9 cellular contexts compared by ENCODE assay signal in genomic region chr12:6226002-6226700, GRCh38. TPM values are rescaled to one million over a fixed set of nuclear protein-coding genes. Genes with fewer than 3 reads are reported as not detected.
DNase-seq lines count a peak whose midpoint lies in the region; ATAC-seq, FAIRE-seq and TF ChIP-seq lines count a peak whose summit lies in the region.
"Had no signal": no experiment of that assay in that cellular context is flagged by ENCODE, and none has a peak within 500 bp of the region (broad histone marks: within the 10 kb centered on the region; RNA-seq: fewer than 3 reads in every experiment).

No MANE protein-coding gene starts in this region.

- H3K27ac ChIP-seq in small intestine (ENCODE audit: low read depth in 1 of 2, low read length in 1 of 2) = peak overlapping the region in 1 of 2 donors; percentile 59

- H3K36me3 ChIP-seq in small intestine (ENCODE audit: control insufficient read depth in 2 of 2, insufficient read depth in 2 of 2, low read length in 2 of 2) (no peaks in the 10 kb centered on the region), BE2C (peaks cover 35% of the 10 kb centered on the region)

- DNase-seq in LNCaP clone FGC (ENCODE audit: low read depth) (peak; percentile 84), choroid plexus epithelial cell (ENCODE audit: low read depth) (peak; percentile 61), left lobe of liver (ENCODE audit: low spot score) (peak; percentile 66), small intestine (peak; percentile 52), BE2C (no peak)
- DNase-seq: NCI-H524 treated with DMSO at 0.1 percent for 48 hours had no signal

- H3K4me1 ChIP-seq in small intestine (ENCODE audit: control insufficient read depth in 2 of 2, insufficient read depth in 1 of 2, low read depth in 1 of 2, low read length in 1 of 2) (peaks cover 12 to 28% of the 10 kb centered on the region in 2 donors), BE2C (peaks cover 26% of the 10 kb centered on the region)

- H3K27me3 ChIP-seq in small intestine (ENCODE audit: control insufficient read depth in 2 of 2, insufficient read depth in 2 of 2, low read length in 2 of 2) (no peaks in the 10 kb centered on the region), BE2C (no peaks in the 10 kb centered on the region)

- 11 to 29% (median 19%) methylated on average over 12 of the region's 12 CpGs for WGBS in small intestine, 3 donors

- TF ChIP-seq CTCF in LNCaP clone FGC (IDR thresholded peaks at IDR 0.05; ENCODE audit: control insufficient read depth, extremely low read depth, insufficient read depth) (no peak), choroid plexus epithelial cell (conservative IDR thresholded peaks at IDR 0.05; ENCODE audit: low read depth, low read length) (no peak), BE2C (IDR thresholded peaks at IDR 0.05; ENCODE audit: low read depth, low read length) (no peak)

- no peak overlapping the region for H3K4me3 ChIP-seq in LNCaP clone FGC (ENCODE audit: low read depth, low read length)
- H3K4me3 ChIP-seq in choroid plexus epithelial cell (ENCODE audit: low read depth, low read length) = peak overlapping the region; percentile 4
- H3K4me3 ChIP-seq in small intestine (ENCODE audit: low read depth in 1 of 2, low read length in 2 of 2) = no peak overlapping the region
- H3K4me3 ChIP-seq in BE2C (ENCODE audit: low read depth, low read length) = no peak overlapping the region

- no peak for FAIRE-seq in small intestine (lab: Jason Lieb, UNC)

- ATAC-seq in left lobe of liver = peak; percentile 82
- ATAC-seq in HG03342 (IDR thresholded peaks at IDR 0.05; ENCODE audit: unreplicated experiment) = no peak
- ATAC-seq in GM18868 (IDR thresholded peaks at IDR 0.05; ENCODE audit: unreplicated experiment) = no peak
- no peak for ATAC-seq in HG02840 (IDR thresholded peaks at IDR 0.05; ENCODE audit: low FRiP score, unreplicated experiment)

- H3K9me3 ChIP-seq in small intestine (ENCODE audit: control insufficient read depth, low read depth) (no peaks in the 10 kb centered on the region), BE2C (no peaks in the 10 kb centered on the region)

RNA-seq across cellular contexts. Expression of gene CD9, which starts 26.0 kb away (rescaled TPM):
- 21.2 TPM for total RNA-seq in left lobe of liver
- 100 to 1,000 TPM in 1 of 3 donors, 10 to 100 TPM in 2; 46.2 to 296 (median 47.2) TPM for polyA plus RNA-seq in small intestine
- polyA plus RNA-seq in BE2C (2012; ENCODE audit: insufficient read depth, insufficient read length, low read depth) = 26.6 TPM
